In the genomic region with DNA sequence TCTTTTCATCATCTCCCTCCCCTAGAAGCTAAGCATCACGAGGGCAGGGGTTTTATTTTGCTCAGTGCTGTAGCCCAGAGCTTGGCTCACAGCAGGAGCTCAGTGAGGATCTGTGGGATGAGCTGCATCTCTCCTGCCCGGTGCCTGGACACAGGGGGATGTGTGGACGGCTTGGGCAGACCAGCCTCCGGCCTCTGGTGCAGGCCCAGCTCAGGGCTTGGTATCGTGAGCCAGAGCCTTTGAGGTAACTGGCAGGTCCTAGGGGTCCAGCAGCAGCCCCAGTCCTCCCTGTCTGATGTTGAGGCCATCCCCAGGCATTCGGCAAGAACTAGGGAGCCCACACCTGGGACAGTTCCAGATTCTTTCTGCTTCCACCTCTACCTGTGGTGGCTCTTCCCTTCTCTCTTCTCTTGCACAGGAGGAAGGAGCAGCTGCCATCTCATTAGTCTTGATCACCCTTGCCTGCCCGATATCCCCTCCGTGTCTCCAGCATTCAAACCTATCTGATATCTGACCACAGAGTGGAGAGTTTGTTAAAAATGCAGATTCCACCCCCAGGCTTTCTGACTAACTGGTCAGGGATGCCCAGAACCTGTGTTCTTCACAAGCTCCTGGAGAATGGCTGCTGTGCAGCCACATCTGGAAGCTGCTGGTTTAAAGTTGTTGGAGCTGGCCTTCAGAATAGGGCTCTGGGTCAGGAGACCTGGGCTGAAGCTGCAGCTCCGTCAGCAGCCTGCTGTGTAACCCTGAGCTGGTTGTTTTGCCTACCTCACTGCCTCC, we compare ENCODE assay signal across 28 cellular contexts. TPM values are rescaled to one million over a fixed set of nuclear protein-coding genes. Genes with fewer than 3 reads are reported as not detected.
DNase-seq lines count a peak whose midpoint lies in the region; ATAC-seq, FAIRE-seq and TF ChIP-seq lines count a peak whose summit lies in the region.
"Had no signal": no experiment of that assay in that cellular context is flagged by ENCODE, and none has a peak within 500 bp of the region (broad histone marks: within the 10 kb centered on the region; RNA-seq: fewer than 3 reads in every experiment).

No MANE protein-coding gene starts in this region.

- H3K9me3 ChIP-seq in IMR-90 (ENCODE audit: control insufficient read depth, insufficient read depth, low read length): no peaks in the 10 kb centered on the region
- no peaks in the 10 kb centered on the region for H3K9me3 ChIP-seq in astrocyte (ENCODE audit: insufficient read depth, low read depth, low read length)
- no peaks in the 10 kb centered on the region for H3K9me3 ChIP-seq in neuronal stem cell (replicated peaks in 1 of 2; ENCODE audit: control insufficient read depth in 2 of 2, insufficient read depth in 1 of 2, low read depth in 1 of 2, low read length in 2 of 2)
- H3K9me3 ChIP-seq in uterus: no peaks in the 10 kb centered on the region
- H3K9me3 ChIP-seq: breast epithelium, SJCRH30 had no signal

- no CpG with 5 or more reads among the region's 9 CpGs for WGBS in IMR-90 (ENCODE audit: extremely low coverage in 2 of 2, insufficient read length in 1 of 2), 2 experiments
- WGBS in neuronal stem cell (ENCODE audit: extremely low coverage in 2 of 2, insufficient read length in 2 of 2, insufficient replicate concordance in 1 of 2), 2 donors: no CpG with 5 or more reads among the region's 9 CpGs

- H2AFZ ChIP-seq in IMR-90 (replicated peaks; ENCODE audit: low read length, poor library complexity) (peak overlapping the region; percentile 52), astrocyte (ENCODE audit: low read depth, low read length) (no peak overlapping the region), neuronal stem cell (ENCODE audit: low read length) (no peak overlapping the region)

- POLR2A ChIA-PET in IMR-90 (lab: Charles Lee; ENCODE audit: unreplicated experiment): interaction anchor here (0.5 kb wide), 1 partner anchor 591 kb away, joined by 6 read pairs; no protein-coding TSS in a partner anchor

- TF ChIP-seq POLR2A in IMR-90 (IDR thresholded peaks at IDR 0.05; ENCODE audit: low read depth, low read length) (no peak), uterus (IDR thresholded peaks at IDR 0.05) (no peak)

- no peak overlapping the region for H4K5ac ChIP-seq in IMR-90 (ENCODE audit: low read depth, low read length)

- no peaks in the 10 kb centered on the region for H3K9me3 Mint-ChIP-seq in astrocyte (ENCODE audit: unreplicated experiment)
- H3K9me3 Mint-ChIP-seq: activated CD4-positive, alpha-beta T cell treated with anti-CD3 and anti-CD28 coated beads, Interleukin-2, amount 10 ng/mL, durations not matched to agents 7 days and 5 days; immature natural killer cell; memory B cell; WTC11 had no signal

- H3K79me1 ChIP-seq in IMR-90 (ENCODE audit: low read depth in 1 of 2, low read length in 2 of 2): no peaks in the 10 kb centered on the region
- H3K79me1 ChIP-seq in neuronal stem cell (ENCODE audit: low read depth, low read length): no peaks in the 10 kb centered on the region

- H2AK5ac ChIP-seq in IMR-90 (ENCODE audit: low read depth, low read length) (no peak overlapping the region; the same call in 1 of the 2 replicates), neuronal stem cell (ENCODE audit: low read depth, low read length) (no peak overlapping the region)

- H3K18ac ChIP-seq in IMR-90 (ENCODE audit: low read depth, low read length) (no peak overlapping the region), neuronal stem cell (ENCODE audit: low read length) (peak overlapping the region; percentile 29)

- H3K36me3 ChIP-seq in IMR-90 (ENCODE audit: control insufficient read depth, insufficient read depth, low read length): no peaks in the 10 kb centered on the region
- H3K36me3 ChIP-seq in astrocyte (ENCODE audit: insufficient read depth, low read length): no peaks in the 10 kb centered on the region
- no peaks in the 10 kb centered on the region for H3K36me3 ChIP-seq in neuronal stem cell (replicated peaks in 1 of 2; ENCODE audit: control insufficient read depth in 2 of 2, insufficient read depth in 2 of 2, low read length in 2 of 2)
- no peaks in the 10 kb centered on the region for H3K36me3 ChIP-seq in uterus
- H3K36me3 ChIP-seq: breast epithelium, SJCRH30 had no signal

- H2AK9ac ChIP-seq in IMR-90 (replicated peaks; ENCODE audit: low read depth, low read length, poor library complexity): no peak overlapping the region

- H3K14ac ChIP-seq in IMR-90 (replicated peaks; ENCODE audit: low read depth, low read length) (no peak overlapping the region), neuronal stem cell (ENCODE audit: low read length) (no peak overlapping the region)

- intact Hi-C loops in IMR-90 (cut with micrococcal nuclease) (no loop called here), uterus (cut with DNase I; ENCODE audit: low total_unique reads) (no loop called here)

- H3K4me1 Mint-ChIP-seq in astrocyte (ENCODE audit: low read depth, unreplicated experiment): peaks cover 10% of the 10 kb centered on the region
- H3K4me1 Mint-ChIP-seq: activated CD4-positive, alpha-beta T cell treated with anti-CD3 and anti-CD28 coated beads, Interleukin-2, amount 10 ng/mL, durations not matched to agents 7 days and 5 days; immature natural killer cell had no signal

- no peak for FAIRE-seq in astrocyte (lab: Jason Lieb, UNC)
- FAIRE-seq: colon, GM12878, RCC 7860 had no signal

- H3K4me1 ChIP-seq in IMR-90 (ENCODE audit: control insufficient read depth, insufficient read depth, low read length) (peaks cover 2% of the 10 kb centered on the region), astrocyte (ENCODE audit: insufficient read depth, low read length) (peaks cover 9% of the 10 kb centered on the region), neuronal stem cell (ENCODE audit: control insufficient read depth in 2 of 2, insufficient read depth in 1 of 2, low read depth in 1 of 2, low read length in 2 of 2) (no peaks in the 10 kb centered on the region), uterus (peaks cover 0 to 9% of the 10 kb centered on the region in 2 donors)
- H3K4me1 ChIP-seq: breast epithelium, foreskin keratinocyte had no signal

- no peak overlapping the region; the same call in 1 of the 2 replicates for H2BK120ac ChIP-seq in IMR-90 (ENCODE audit: low read depth, low read length)
- no peak overlapping the region for H2BK120ac ChIP-seq in neuronal stem cell (ENCODE audit: low read depth, low read length)

- H4K91ac ChIP-seq in IMR-90 (ENCODE audit: insufficient read depth, low read depth, low read length) (no peak overlapping the region), neuronal stem cell (ENCODE audit: low read depth, low read length, poor library complexity) (no peak overlapping the region)

- H3K4ac ChIP-seq in IMR-90 (ENCODE audit: low read depth, low read length): no peak overlapping the region
- no peak overlapping the region for H3K4ac ChIP-seq in neuronal stem cell (ENCODE audit: low read length)

- peaks cover 54% of the 10 kb centered on the region for H3K27me3 Mint-ChIP-seq in astrocyte (ENCODE audit: low read depth, unreplicated experiment)

- no peak overlapping the region for H3K4me3 Mint-ChIP-seq in astrocyte (ENCODE audit: unreplicated experiment)
- H3K4me3 Mint-ChIP-seq: activated CD4-positive, alpha-beta T cell treated with anti-CD3 and anti-CD28 coated beads, Interleukin-2, amount 10 ng/mL, durations not matched to agents 7 days and 5 days; immature natural killer cell; memory B cell; WTC11 had no signal

- no peak overlapping the region for H3K27ac Mint-ChIP-seq in astrocyte (ENCODE audit: unreplicated experiment)
- H3K27ac Mint-ChIP-seq: activated CD4-positive, alpha-beta T cell treated with anti-CD3 and anti-CD28 coated beads, Interleukin-2, amount 10 ng/mL, durations not matched to agents 7 days and 5 days; memory B cell; WTC11 had no signal

- H3K27me3 ChIP-seq in IMR-90 (ENCODE audit: control insufficient read depth, insufficient read depth, low read length): peaks cover 53% of the 10 kb centered on the region
- H3K27me3 ChIP-seq in astrocyte (ENCODE audit: insufficient read depth, low read length): peaks cover 6% of the 10 kb centered on the region
- H3K27me3 ChIP-seq in neuronal stem cell (ENCODE audit: control insufficient read depth in 3 of 3, insufficient read depth in 3 of 3, low read depth in 1 of 3, low read length in 3 of 3): peaks cover 0 to 58% (median 0%) of the 10 kb centered on the region in 3 experiments
- no peaks in the 10 kb centered on the region for H3K27me3 ChIP-seq in uterus
- H3K27me3 ChIP-seq: breast epithelium, SJCRH30 had no signal

- no TSS peak for BruUV-seq in IMR-90 (replicated peaks; lab: Mats Ljungman, UMichigan)

- peaks cover 11% of the 10 kb centered on the region; the same call in 1 of the 2 replicates for H3K9me1 ChIP-seq in IMR-90 (ENCODE audit: insufficient read depth, low read length)

- in situ Hi-C loops in IMR-90 (cut with MboI; ENCODE audit: low sequenced_read_pairs): no loop called here

- H3K23ac ChIP-seq in IMR-90 (ENCODE audit: low read depth, low read length): no peak overlapping the region
- H3K23ac ChIP-seq in neuronal stem cell (ENCODE audit: low read depth, low read length, poor library complexity): no peak overlapping the region

- peaks cover 2% of the 10 kb centered on the region for H3K36me3 Mint-ChIP-seq in astrocyte (ENCODE audit: low read depth, unreplicated experiment)
- H3K36me3 Mint-ChIP-seq: immature natural killer cell, memory B cell, WTC11 had no signal

- no peak overlapping the region for H3K9ac ChIP-seq in IMR-90 (ENCODE audit: low read depth, low read length)
- no peak overlapping the region for H3K9ac ChIP-seq in astrocyte (ENCODE audit: low read length)
- no peak overlapping the region for H3K9ac ChIP-seq in neuronal stem cell (ENCODE audit: low read depth, low read length, poor library complexity)

- H2BK20ac ChIP-seq in IMR-90 (ENCODE audit: low read depth, low read length): peak overlapping the region; percentile 18; the same call in 1 of the 2 replicates

- no peaks in the 10 kb centered on the region for H3K79me2 ChIP-seq in astrocyte (ENCODE audit: insufficient read depth, low read length)

- peak; percentile 33 for DNase-seq in IMR-90
- peak; percentile 23 for DNase-seq in astrocyte (ENCODE audit: low read depth)
- no peak for DNase-seq in neuronal stem cell (ENCODE audit: low spot score)
- no peak for DNase-seq in uterus
- no peak for DNase-seq in NCI-H1436 treated with DMSO at 0.1 percent for 48 hours (lab: John Stamatoyannopoulos, UW)
- DNase-seq in glomerular visceral epithelial cell (ENCODE audit: extremely low spot score): no peak
- no peak for DNase-seq in NCI-H524 treated with DMSO at 0.1 percent for 48 hours (lab: John Stamatoyannopoulos, UW)
- DNase-seq: activated CD4-positive, alpha-beta T cell treated with anti-CD3 and anti-CD28 coated beads, Interleukin-2, amount 10 ng/mL, durations not matched to agents 7 days and 5 days; activated naive CD4-positive, alpha-beta T cell; activated T-cell treated with anti-CD3 and anti-CD28 coated beads, Interleukin-2, amount 50 U/mL, for 48 hours; effector memory CD4-positive, alpha-beta T cell; erythroblast; foreskin keratinocyte; hypothalamus; immature natural killer cell; NCI-H1694; NCI-H2171; NCI-H510A; SJCRH30; stimulated activated naive CD8-positive, alpha-beta T cell treated with anti-CD3 and anti-CD28 coated beads, Interleukin-15, Interleukin-2, amounts not matched to agents 100 U/mL and 50 U/mL, for 24 hours had no signal

- H3K56ac ChIP-seq in IMR-90 (ENCODE audit: extremely low read depth, insufficient read depth, low read length): no peak overlapping the region

- H4K8ac ChIP-seq in IMR-90 (ENCODE audit: low read depth in 2 of 2, low read length in 2 of 2): no peak overlapping the region
- H4K8ac ChIP-seq in neuronal stem cell (ENCODE audit: low read depth, low read length): no peak overlapping the region

- H3K27ac ChIP-seq in IMR-90 (ENCODE audit: insufficient read depth, low read length) (no peak overlapping the region), astrocyte (ENCODE audit: low read depth, low read length) (no peak overlapping the region), neuronal stem cell (replicated peaks; ENCODE audit: low read length) (no peak overlapping the region), uterus (peak overlapping the region; percentile 13 to 68)
- H3K27ac ChIP-seq: C4-2B, foreskin keratinocyte, SJCRH30 had no signal

- CTCF ChIA-PET in IMR-90 (lab: Yijun Ruan, JAX): no interaction called here

- H3K4me2 ChIP-seq in IMR-90 (ENCODE audit: low read depth, low read length) (no peak overlapping the region), astrocyte (ENCODE audit: low read length) (no peak overlapping the region), neuronal stem cell (ENCODE audit: insufficient read depth, low read length, poor library complexity, severe bottlenecking) (no peak overlapping the region)

- no peak overlapping the region for H2BK5ac ChIP-seq in IMR-90 (ENCODE audit: low read depth, low read length, poor library complexity, severe bottlenecking)
- H2BK5ac ChIP-seq in neuronal stem cell (ENCODE audit: low read length): no peak overlapping the region

- TF ChIP-seq CTCF in IMR-90 (conservative IDR thresholded peaks at IDR 0.05; ENCODE audit: low read depth, low read length) (no peak), astrocyte (IDR thresholded peaks at IDR 0.05; ENCODE audit: insufficient read depth, low read depth, low read length) (no peak), uterus (IDR thresholded peaks at IDR 0.05) (no peak)

- ATAC-seq in IMR-90 (ENCODE audit: low read depth): 0 out of 2 replicates have a peak, but pooled peaks have one; percentile 6
- ATAC-seq: foreskin keratinocyte; GM12878; stimulated activated naive CD8-positive, alpha-beta T cell treated with anti-CD3 and anti-CD28 coated beads, Interleukin-15, Interleukin-2, amounts not matched to agents 100 U/mL and 50 U/mL, for 24 hours; WTC11 had no signal

- H4K20me1 ChIP-seq in IMR-90 (ENCODE audit: insufficient read depth, low read length) (no peaks in the 10 kb centered on the region; the same call in 1 of the 2 replicates), astrocyte (ENCODE audit: insufficient read depth, low read length) (no peaks in the 10 kb centered on the region)

- no peak overlapping the region for H2BK15ac ChIP-seq in IMR-90 (ENCODE audit: low read depth, low read length)
- no peak overlapping the region for H2BK15ac ChIP-seq in neuronal stem cell (ENCODE audit: low read length)

- H3K4me3 ChIP-seq in IMR-90 (ENCODE audit: insufficient read depth, low read depth, low read length) (no peak overlapping the region), astrocyte (ENCODE audit: insufficient read depth, low read depth, low read length) (no peak overlapping the region), neuronal stem cell (ENCODE audit: low read length in 2 of 2) (no peak overlapping the region), uterus (no peak overlapping the region)
- H3K4me3 ChIP-seq: breast epithelium, GM12878, SJCRH30 had no signal

- dilution Hi-C loops in IMR-90 (cut with HindIII; ENCODE audit: low sequenced_read_pairs, unreplicated experiment): no loop called here

- no peak overlapping the region for H2BK12ac ChIP-seq in neuronal stem cell (ENCODE audit: low read length)

- no peak for TF ChIP-seq RAD21 in IMR-90 (IDR thresholded peaks at IDR 0.05; ENCODE audit: low read length)

RNA-seq across cellular contexts. Expression of a gene that starts 7.9 kb away (rescaled TPM):
- under 0.01 TPM in 1 of 2 replicates, not detected in the other for total RNA-seq in IMR-90 (2012; rRNA removed)
- not detected in 2 replicates for polyA plus RNA-seq in IMR-90 (2012; rRNA removed)
- 0.01 TPM in 1 of 2 replicates, not detected in the other for polyA plus RNA-seq in IMR-90 (2012; cell fraction: cytosol; rRNA removed)
- 0.08 and 0.16 TPM in 2 replicates for polyA plus RNA-seq in IMR-90 (2012; cell fraction: nucleus; rRNA removed; ENCODE audit: low replicate concordance)
- not detected in 2 replicates for total RNA-seq in astrocyte
- not detected for polyA plus RNA-seq in neuronal stem cell (2013, experiment 1 of 2)
- polyA plus RNA-seq in neuronal stem cell (2013, experiment 2 of 2): 0.01 TPM
- not detected for total RNA-seq in uterus
- total RNA-seq: activated CD4-positive, alpha-beta T cell treated with anti-CD3 and anti-CD28 coated beads, Interleukin-2, amount 10 ng/mL, durations not matched to agents 7 days and 5 days; foreskin keratinocyte; progenitor cell of endocrine pancreas; SJCRH30 had no signal
- polyA plus RNA-seq: foreskin keratinocyte, immature natural killer cell had no signal

RNA-seq across cellular contexts. Expression of a gene that starts 15.4 kb away (rescaled TPM):
- total RNA-seq in IMR-90 (2012; rRNA removed) (0.18 TPM in 1 of 2 replicates, not detected in the other), astrocyte (0.50 TPM in 1 of 2 replicates, not detected in the other), uterus (under 1 TPM; 0.29 to 0.77 (median 0.38) TPM)
- polyA plus RNA-seq in IMR-90 (2012; rRNA removed): 0.22 and 0.24 TPM in 2 replicates
- 0.22 and 0.56 TPM in 2 replicates for polyA plus RNA-seq in IMR-90 (2012; cell fraction: cytosol; rRNA removed)
- polyA plus RNA-seq in IMR-90 (2012; cell fraction: nucleus; rRNA removed; ENCODE audit: low replicate concordance): 0.28 and 0.41 TPM in 2 replicates
- 0.10 TPM for polyA plus RNA-seq in neuronal stem cell (2013, experiment 1 of 2)
- 0.10 TPM for polyA plus RNA-seq in neuronal stem cell (2013, experiment 2 of 2)
- total RNA-seq: activated CD4-positive, alpha-beta T cell treated with anti-CD3 and anti-CD28 coated beads, Interleukin-2, amount 10 ng/mL, durations not matched to agents 7 days and 5 days; foreskin keratinocyte; GM12878; SJCRH30 had no signal
- polyA plus RNA-seq: foreskin keratinocyte, GM12878, immature natural killer cell had no signal

RNA-seq across cellular contexts. Expression of a gene that starts 26.3 kb away (rescaled TPM):
- total RNA-seq in IMR-90 (2012; rRNA removed): 81.9 and 108 TPM in 2 replicates
- polyA plus RNA-seq in IMR-90 (2012; rRNA removed): 122 and 124 TPM in 2 replicates
- 69.9 and 116 TPM in 2 replicates for polyA plus RNA-seq in IMR-90 (2012; cell fraction: cytosol; rRNA removed)
- 238 and 330 TPM in 2 replicates for polyA plus RNA-seq in IMR-90 (2012; cell fraction: nucleus; rRNA removed; ENCODE audit: low replicate concordance)
- total RNA-seq in astrocyte: 78.8 and 96.6 TPM in 2 replicates
- 11.0 TPM for polyA plus RNA-seq in neuronal stem cell (2013, experiment 1 of 2)
- polyA plus RNA-seq in neuronal stem cell (2013, experiment 2 of 2): 11.2 TPM
- total RNA-seq in uterus: 100 to 1,000 TPM in 3 of 4 donors, 10 to 100 TPM in 1; 60.2 to 378 (median 235) TPM
- total RNA-seq: foreskin keratinocyte had no signal
- polyA plus RNA-seq: foreskin keratinocyte had no signal

Comparison
In these comparisons a context has a peak if more than half of its experiments do, and no peak if none do; other contexts are left out.
1. DNase-seq: peak in IMR-90 (single experiment) and astrocyte (single experiment); none in neuronal stem cell (single experiment), uterus (0 of 2), NCI-H1436 treated with DMSO at 0.1 percent for 48 hours (single experiment), glomerular visceral epithelial cell (single experiment) and NCI-H524 treated with DMSO at 0.1 percent for 48 hours (single experiment).
2. H3K27ac ChIP-seq: peak in uterus (2 of 2); none in IMR-90 (single experiment), astrocyte (single experiment) and neuronal stem cell (single experiment).